Comparison of ENCODE assay signal across 14 cellular contexts in the genomic region with DNA sequence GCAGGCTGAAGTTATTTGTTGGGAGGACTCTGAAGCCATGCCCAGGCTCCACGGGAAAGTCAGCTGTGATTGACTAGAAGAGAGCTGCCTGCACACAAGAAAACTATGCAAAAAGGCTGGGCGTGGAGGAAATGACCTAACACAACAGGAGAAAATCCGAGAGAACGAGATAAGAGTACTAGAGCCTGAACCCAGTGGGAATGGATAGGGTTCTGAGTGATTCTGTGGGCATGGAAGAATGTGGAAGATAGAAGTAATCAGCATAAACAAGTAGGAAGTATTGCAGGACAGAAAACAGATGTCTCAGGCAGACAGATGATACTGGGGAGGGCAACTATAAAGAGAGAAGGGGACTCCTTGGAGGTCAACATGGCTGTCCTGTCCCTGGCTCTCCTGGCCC. TPM values are rescaled to one million over a fixed set of nuclear protein-coding genes. Genes with fewer than 3 reads are reported as not detected.
DNase-seq lines count a peak whose midpoint lies in the region; ATAC-seq and TF ChIP-seq lines count a peak whose summit lies in the region.
"Had no signal": no experiment of that assay in that cellular context is flagged by ENCODE, and none has a peak within 500 bp of the region (broad histone marks: within the 10 kb centered on the region; RNA-seq: fewer than 3 reads in every experiment).

No MANE protein-coding gene starts in this region.

- H3K4me3 ChIP-seq in right cardiac atrium (ENCODE audit: low read length) (no peak overlapping the region), thoracic aorta (no peak overlapping the region), H7 (ENCODE audit: insufficient read depth, low read depth, low read length) (no peak overlapping the region)
- H3K4me3 ChIP-seq: skin epidermis, transverse colon had no signal

- H3K4me1 Mint-ChIP-seq in chondrocyte (ENCODE audit: low read depth): peaks cover 27% of the 10 kb centered on the region
- H3K4me1 Mint-ChIP-seq in immature natural killer cell: no peaks in the 10 kb centered on the region
- no peaks in the 10 kb centered on the region for H3K4me1 Mint-ChIP-seq in natural killer cell

- no peaks in the 10 kb centered on the region for H3K36me3 ChIP-seq in thoracic aorta
- H3K36me3 ChIP-seq in H7 (replicated peaks; ENCODE audit: control insufficient read depth, insufficient read depth, low read length): no peaks in the 10 kb centered on the region
- H3K36me3 ChIP-seq: transverse colon, WERI-Rb-1 had no signal

- H3K27me3 ChIP-seq in right cardiac atrium (ENCODE audit: control insufficient read depth, insufficient read depth) (no peaks in the 10 kb centered on the region), thoracic aorta (replicated peaks; ENCODE audit: insufficient read depth) (no peaks in the 10 kb centered on the region), H7 (ENCODE audit: control insufficient read depth, insufficient read depth, low read length) (no peaks in the 10 kb centered on the region)
- H3K27me3 ChIP-seq: transverse colon had no signal

- H3K36me3 Mint-ChIP-seq in chondrocyte (ENCODE audit: low read depth) (peaks cover 2% of the 10 kb centered on the region), immature natural killer cell (no peaks in the 10 kb centered on the region), natural killer cell (no peaks in the 10 kb centered on the region)
- H3K36me3 Mint-ChIP-seq: naive thymus-derived CD4-positive, alpha-beta T cell had no signal

- H3K9me3 Mint-ChIP-seq in chondrocyte (ENCODE audit: low read depth) (peaks cover 3% of the 10 kb centered on the region), immature natural killer cell (no peaks in the 10 kb centered on the region), natural killer cell (no peaks in the 10 kb centered on the region)
- H3K9me3 Mint-ChIP-seq: naive thymus-derived CD4-positive, alpha-beta T cell had no signal

- 31% methylated on average over 4 of the region's 4 CpGs for WGBS in right cardiac atrium

- H3K27ac Mint-ChIP-seq in chondrocyte (ENCODE audit: unreplicated experiment): peak overlapping the region; percentile 62
- H3K27ac Mint-ChIP-seq in immature natural killer cell: no peak overlapping the region
- no peak overlapping the region for H3K27ac Mint-ChIP-seq in natural killer cell
- H3K27ac Mint-ChIP-seq: naive thymus-derived CD4-positive, alpha-beta T cell had no signal

- H3K27me3 Mint-ChIP-seq in chondrocyte (ENCODE audit: low read depth): no peaks in the 10 kb centered on the region
- H3K27me3 Mint-ChIP-seq in immature natural killer cell (ENCODE audit: low read depth in 3 of 3): peaks cover 0 to 2% (median 0%) of the 10 kb centered on the region in 3 donors
- no peaks in the 10 kb centered on the region for H3K27me3 Mint-ChIP-seq in natural killer cell (ENCODE audit: low read depth in 2 of 2)

- H3K27ac ChIP-seq in right cardiac atrium (ENCODE audit: low read length): no peak overlapping the region
- H3K27ac ChIP-seq in thoracic aorta: peak overlapping the region in 1 of 2 donors; percentile 66
- H3K27ac ChIP-seq: transverse colon, WERI-Rb-1 had no signal

- H3K4me1 ChIP-seq in right cardiac atrium (ENCODE audit: control insufficient read depth, insufficient read depth, low read length): no peaks in the 10 kb centered on the region
- peaks cover 0 to 20% of the 10 kb centered on the region in 2 donors for H3K4me1 ChIP-seq in thoracic aorta (ENCODE audit: control insufficient read depth in 1 of 2, low read depth in 2 of 2)
- H3K4me1 ChIP-seq: transverse colon had no signal

- intact Hi-C loops in right cardiac atrium (cut with DNase I) (loop anchor here in 1 of 4 donors (5.0 kb wide), 1 partner anchor 721 kb away; no protein-coding TSS in a partner anchor), natural killer cell (cut with micrococcal nuclease) (loop anchor here (2.0 to 5.0 kb wide), 2 partner anchors 731 to 1306 kb away; no protein-coding TSS in a partner anchor)

- DNase-seq in LHCN-M2 (ENCODE audit: low read depth) (peak; percentile 53), chondrocyte (ENCODE audit: low spot score) (no peak), right cardiac atrium (peak in 1 of 3 donors; percentile 33), thoracic aorta (ENCODE audit: low spot score) (no peak), immature natural killer cell (no peak), H7 (no peak), natural killer cell (no peak)
- no peak for DNase-seq in stimulated activated CD4-positive, alpha-beta T cell treated with anti-CD3 and anti-CD28 coated beads, Interleukin-2, amount 100 ng/mL, for 48 hours
- DNase-seq: amygdala; naive thymus-derived CD4-positive, alpha-beta T cell; NCI-H1417 treated with DMSO at 0.1 percent for 48 hours; transverse colon; WERI-Rb-1 had no signal

- no peak overlapping the region for H3K4me3 Mint-ChIP-seq in chondrocyte (ENCODE audit: unreplicated experiment)
- H3K4me3 Mint-ChIP-seq in immature natural killer cell: no peak overlapping the region
- no peak overlapping the region for H3K4me3 Mint-ChIP-seq in natural killer cell
- H3K4me3 Mint-ChIP-seq: naive thymus-derived CD4-positive, alpha-beta T cell had no signal

- H3K9me3 ChIP-seq in right cardiac atrium (ENCODE audit: control insufficient read depth, low read length): no peaks in the 10 kb centered on the region
- no peaks in the 10 kb centered on the region for H3K9me3 ChIP-seq in thoracic aorta
- H3K9me3 ChIP-seq: transverse colon had no signal

- TF ChIP-seq CTCF in chondrocyte (IDR thresholded peaks at IDR 0.05) (no peak), thoracic aorta (IDR thresholded peaks at IDR 0.05) (no peak), natural killer cell (IDR thresholded peaks at IDR 0.05) (no peak)

- peak; percentile 65 to 85 for ATAC-seq in right cardiac atrium
- peak; percentile 22 for ATAC-seq in thoracic aorta (ENCODE audit: insufficient number of reproducible peaks, low FRiP score, low read depth)
- no peak for ATAC-seq in natural killer cell
- ATAC-seq: naive thymus-derived CD4-positive, alpha-beta T cell had no signal

RNA-seq across cellular contexts. Expression of a gene that starts 12.1 kb away (rescaled TPM):
- total RNA-seq in LHCN-M2 (2014; rRNA removed) (422 and 544 TPM in 2 replicates), chondrocyte (62.3 to 109 TPM (median 65.8 TPM) in 3 replicates), right cardiac atrium (10 to 100 TPM; 70.1 to 91.4 (median 87.8) TPM), thoracic aorta (10 to 100 TPM; 62.8 to 83.7 TPM), natural killer cell (10 to 100 TPM; 51.8 to 57.9 (median 53.9) TPM)
- polyA plus RNA-seq in LHCN-M2 (2012): 79.2 TPM
- polyA plus RNA-seq in right cardiac atrium (76.4 TPM), immature natural killer cell (100 to 1,000 TPM in 1 of 3 donors, 10 to 100 TPM in 2; 78.8 to 104 (median 81.9) TPM)
- 101 and 113 TPM in 2 replicates for total RNA-seq in H7 (2014; rRNA removed; shearing (Covaris generic))

Comparison
In these comparisons a context has a peak if more than half of its experiments do, and no peak if none do; other contexts are left out.
1. ATAC-seq: peak in right cardiac atrium (2 of 2) and thoracic aorta (single experiment); none in natural killer cell (0 of 3).